Comparison of ENCODE assay signal across 8 cellular contexts in the genomic region with DNA sequence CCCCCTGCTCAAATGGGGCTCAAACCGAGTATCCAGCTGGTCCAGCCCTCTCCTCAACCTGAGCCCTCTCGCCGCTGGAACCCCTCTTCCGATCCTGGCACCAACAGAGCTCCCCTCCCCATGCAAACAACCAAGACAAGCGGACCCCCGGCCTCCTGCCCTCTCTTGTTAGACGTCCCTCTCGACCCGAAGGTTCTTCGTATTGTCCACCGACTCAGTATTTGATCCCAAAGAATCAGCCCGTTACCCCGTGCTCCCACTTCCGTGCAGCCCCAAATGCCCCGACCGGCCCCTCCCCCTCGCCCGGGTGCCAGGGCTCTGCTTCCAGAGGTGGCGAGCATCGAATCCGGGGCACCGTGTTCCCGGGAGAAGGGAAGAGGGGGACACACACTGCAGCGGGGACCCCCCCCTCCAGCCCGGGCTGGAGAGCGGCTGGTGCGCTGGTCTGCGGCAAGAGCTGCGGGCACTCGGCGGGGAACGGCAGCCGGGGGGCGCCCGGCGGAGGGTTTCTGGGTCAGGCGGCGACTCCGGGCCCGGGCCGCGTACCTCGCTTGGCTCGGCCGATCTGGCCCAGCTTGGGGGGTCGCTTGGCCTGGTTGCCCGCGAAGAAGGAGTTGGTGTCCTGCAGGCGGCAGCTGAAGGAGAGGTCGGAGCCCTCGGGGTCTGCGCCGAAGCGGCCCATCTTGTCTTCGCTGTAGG. TPM values are rescaled to one million over a fixed set of nuclear protein-coding genes. Genes with fewer than 3 reads are reported as not detected.
DNase-seq lines count a peak whose midpoint lies in the region; ATAC-seq and TF ChIP-seq lines count a peak whose summit lies in the region.

No MANE protein-coding gene starts in this region.

- no peak overlapping the region for H3K27ac ChIP-seq in OCI-LY7 (ENCODE audit: low read depth, low read length, poor library complexity, severe bottlenecking)
- no peak overlapping the region for H3K27ac ChIP-seq in ectodermal cell (ENCODE audit: insufficient read depth, low read depth, low read length, poor library complexity, severe bottlenecking)
- H3K27ac ChIP-seq in prostate gland, result no peak overlapping the region

- DNase-seq in NCI-H1092 treated with DMSO at 0.1 percent for 48 hours (lab: John Stamatoyannopoulos, UW) (peak; percentile 27), NCI-H1092 (lab: John Stamatoyannopoulos, UW) (no peak), OCI-LY7 (ENCODE audit: low spot score) (no peak), prostate gland (ENCODE audit: low spot score) (no peak), GM19240 (ENCODE audit: insufficient read length, low spot score) (no peak)

- no peaks in the 10 kb centered on the region for H3K9me3 ChIP-seq in OCI-LY7 (ENCODE audit: low read length)
- no peaks in the 10 kb centered on the region for H3K9me3 ChIP-seq in ectodermal cell (ENCODE audit: control insufficient read depth, low read length)
- H3K9me3 ChIP-seq in prostate gland, result no peaks in the 10 kb centered on the region

- no TSS peak for BruUV-seq in OCI-LY7 (replicated peaks; lab: Mats Ljungman, UMichigan)

- H3K4me3 ChIP-seq in OCI-LY7 (ENCODE audit: low read depth, low read length, poor library complexity, severe bottlenecking), result peak overlapping the region; percentile 53
- peak overlapping the region; percentile 52 for H3K4me3 ChIP-seq in ectodermal cell (ENCODE audit: insufficient read depth, low read depth, low read length)
- peak overlapping the region; percentile 32 to 44 for H3K4me3 ChIP-seq in prostate gland

- H3K4me1 ChIP-seq in OCI-LY7 (ENCODE audit: insufficient read depth, low read length, poor library complexity, severe bottlenecking), result peaks cover 3% of the 10 kb centered on the region
- peaks cover 4% of the 10 kb centered on the region for H3K4me1 ChIP-seq in ectodermal cell (ENCODE audit: control insufficient read depth, insufficient read depth, low read length)
- H3K4me1 ChIP-seq in prostate gland (replicated peaks), result peaks cover 4% of the 10 kb centered on the region

- H3K9me2 ChIP-seq in OCI-LY7 (ENCODE audit: insufficient read depth, low read length), result no peaks in the 10 kb centered on the region

- peak overlapping the region; percentile 80 for H3K4me2 ChIP-seq in OCI-LY7 (ENCODE audit: low read length)

- no peak overlapping the region for H2AFZ ChIP-seq in OCI-LY7 (ENCODE audit: low read length)

- H3K27me3 ChIP-seq in ectodermal cell (ENCODE audit: control insufficient read depth, insufficient read depth, low read length, poor library complexity, severe bottlenecking), result peaks cover 61% of the 10 kb centered on the region
- H3K27me3 ChIP-seq in prostate gland (replicated peaks; ENCODE audit: insufficient read depth), result peaks cover 4% of the 10 kb centered on the region

- ATAC-seq in HG03565 (IDR thresholded peaks at IDR 0.05; ENCODE audit: unreplicated experiment) (no peak), GM19035 (IDR thresholded peaks at IDR 0.05; ENCODE audit: unreplicated experiment) (no peak)

- intact Hi-C loops in OCI-LY7 (cut with micrococcal nuclease; ENCODE audit: unreplicated experiment), result no loop called here
- intact Hi-C loops in prostate gland (cut with DNase I), result no loop called here

- no peaks in the 10 kb centered on the region for H3K79me2 ChIP-seq in OCI-LY7 (ENCODE audit: insufficient read depth, low read depth, low read length)

- POLR2A ChIA-PET in OCI-LY7 (lab: Charles Lee), result interaction anchor here (0.6 kb wide), 1 partner anchor 9 kb away, joined by 3 read pairs; no protein-coding TSS in a partner anchor

- CTCF ChIA-PET in OCI-LY7 (lab: Charles Lee; ENCODE audit: unreplicated experiment), result interaction anchor here (0.6 kb wide), 1 partner anchor 243 kb away, joined by 3 read pairs; no protein-coding TSS in a partner anchor

- WGBS in ectodermal cell, 2 experiments, result 1% methylated on average over 55 of the region's 55 CpGs
- WGBS in prostate gland, result 2% methylated on average over 50 of the region's 55 CpGs

- H4K20me1 ChIP-seq in OCI-LY7 (ENCODE audit: insufficient read depth, low read length), result no peaks in the 10 kb centered on the region

- TF ChIP-seq CTCF in OCI-LY7 (conservative IDR thresholded peaks at IDR 0.05; ENCODE audit: low read length), result no peak
- TF ChIP-seq CTCF in prostate gland (IDR thresholded peaks at IDR 0.05), result no peak

- H3K36me3 ChIP-seq in OCI-LY7 (ENCODE audit: insufficient read depth, low read length) (no peaks in the 10 kb centered on the region), ectodermal cell (ENCODE audit: control insufficient read depth, insufficient read depth, low read length) (no peaks in the 10 kb centered on the region), prostate gland (no peaks in the 10 kb centered on the region)

- no peak for TF ChIP-seq POLR2A in prostate gland (IDR thresholded peaks at IDR 0.05)

RNA-seq across cellular contexts. Expression of gene CAMK2N2, which starts 0.6 kb away (rescaled TPM):
- not detected in 2 replicates for total RNA-seq in OCI-LY7 (2014; rRNA removed; shearing (Covaris generic))
- total RNA-seq in OCI-LY7 (2022), result 0.28 TPM in 1 of 2 replicates, not detected in the other
- 6.7 TPM for polyA plus RNA-seq in ectodermal cell (2013, experiment 1 of 4)
- 7.4 TPM for polyA plus RNA-seq in ectodermal cell (2013, experiment 2 of 4)
- polyA plus RNA-seq in ectodermal cell (2013, experiment 3 of 4), result 5.2 TPM
- polyA plus RNA-seq in ectodermal cell (2013, experiment 4 of 4), result 5.3 TPM
- total RNA-seq in prostate gland, result under 1 TPM in 1 of 2 donors, not detected in 1; 0.82 TPM

RNA-seq across cellular contexts. Expression of gene EEF1AKMT4, which starts 11.2 kb away (rescaled TPM):
- 18.8 and 20.1 TPM in 2 replicates for total RNA-seq in OCI-LY7 (2014; rRNA removed; shearing (Covaris generic))
- total RNA-seq in OCI-LY7 (2022) (13.2 and 18.8 TPM in 2 replicates), prostate gland (1 to 10 TPM; 6.1 TPM)
- polyA plus RNA-seq in ectodermal cell (2013, experiment 1 of 4), result 6.1 TPM
- 5.6 TPM for polyA plus RNA-seq in ectodermal cell (2013, experiment 2 of 4)
- polyA plus RNA-seq in ectodermal cell (2013, experiment 3 of 4), result 4.2 TPM
- polyA plus RNA-seq in ectodermal cell (2013, experiment 4 of 4), result 5.3 TPM

RNA-seq across cellular contexts. Expression of gene ALG3, which starts 12.0 kb away (rescaled TPM):
- 35.3 and 45.3 TPM in 2 replicates for total RNA-seq in OCI-LY7 (2014; rRNA removed; shearing (Covaris generic))
- total RNA-seq in OCI-LY7 (2022) (60.2 and 61.0 TPM in 2 replicates), prostate gland (10 to 100 TPM; 78.4 to 79.4 TPM)
- polyA plus RNA-seq in ectodermal cell (2013, experiment 1 of 4), result 42.9 TPM
- polyA plus RNA-seq in ectodermal cell (2013, experiment 2 of 4), result 41.9 TPM
- 35.0 TPM for polyA plus RNA-seq in ectodermal cell (2013, experiment 3 of 4)
- polyA plus RNA-seq in ectodermal cell (2013, experiment 4 of 4), result 32.7 TPM

RNA-seq across cellular contexts. Expression of gene ECE2, which starts 15.1 kb away (rescaled TPM):
- not detected in 2 replicates for total RNA-seq in OCI-LY7 (2014; rRNA removed; shearing (Covaris generic))
- not detected in 2 replicates for total RNA-seq in OCI-LY7 (2022)
- not detected for polyA plus RNA-seq in ectodermal cell (2013, experiment 1 of 4)
- polyA plus RNA-seq in ectodermal cell (2013, experiment 2 of 4), result 0.12 TPM
- 0.32 TPM for polyA plus RNA-seq in ectodermal cell (2013, experiment 3 of 4)
- not detected for polyA plus RNA-seq in ectodermal cell (2013, experiment 4 of 4)
- under 1 TPM in 1 of 2 donors, not detected in 1; 0.57 TPM for total RNA-seq in prostate gland

RNA-seq across cellular contexts. Expression of gene VWA5B2, which starts 31.3 kb away (rescaled TPM):
- total RNA-seq in OCI-LY7 (2014; rRNA removed; shearing (Covaris generic)), result not detected in 2 replicates
- not detected in 2 replicates for total RNA-seq in OCI-LY7 (2022)
- 0.26 TPM for polyA plus RNA-seq in ectodermal cell (2013, experiment 1 of 4)
- polyA plus RNA-seq in ectodermal cell (2013, experiment 2 of 4), result 0.37 TPM
- polyA plus RNA-seq in ectodermal cell (2013, experiment 3 of 4), result 0.48 TPM
- polyA plus RNA-seq in ectodermal cell (2013, experiment 4 of 4), result 0.24 TPM
- 1 to 10 TPM in 1 of 2 donors, under 1 TPM in 1; 0.46 to 7.8 TPM for total RNA-seq in prostate gland
